2 cellular contexts compared by ENCODE assay signal in genomic region chr7:66047426-66047825, GRCh38.
TF ChIP-seq lines count a peak whose summit lies in the region.

No MANE protein-coding gene starts in this region.

TF ChIP-seq in HepG2, 621 proteins besides CTCF, POLR2A, EP300 and RAD21 (continued from another document):
- TF ChIP-seq ZEB1 (IDR thresholded peaks at IDR 0.05; ENCODE audit: insufficient replicate concordance, low read depth): no peak

TF ChIP-seq in WTC11, 78 proteins besides CTCF, POLR2A, EP300 and RAD21:
- TF ChIP-seq FOXP4 (CRISPR knock-in tag; IDR thresholded peaks at IDR 0.05): no peak
- TF ChIP-seq MXD4 (CRISPR knock-in tag; IDR thresholded peaks at IDR 0.05; ENCODE audit: borderline replicate concordance): no peak
- no peak for TF ChIP-seq JAZF1 (CRISPR knock-in tag; IDR thresholded peaks at IDR 0.05)
- no peak for TF ChIP-seq AFF4 (CRISPR knock-in tag; IDR thresholded peaks at IDR 0.05; ENCODE audit: borderline replicate concordance)
- TF ChIP-seq SMAD3 (CRISPR knock-in tag; IDR thresholded peaks at IDR 0.05; ENCODE audit: borderline replicate concordance): no peak
- no peak for TF ChIP-seq ZNF425 (CRISPR knock-in tag; conservative IDR thresholded peaks at IDR 0.05)
- TF ChIP-seq ZNF532 (CRISPR knock-in tag; IDR thresholded peaks at IDR 0.05; ENCODE audit: borderline replicate concordance): no peak
- TF ChIP-seq IRF1 (CRISPR knock-in tag; IDR thresholded peaks at IDR 0.05): no peak
- no peak for TF ChIP-seq ESRRA (CRISPR knock-in tag; IDR thresholded peaks at IDR 0.05; ENCODE audit: borderline replicate concordance)
- no peak for TF ChIP-seq ZNF317 (CRISPR knock-in tag; IDR thresholded peaks at IDR 0.05; ENCODE audit: borderline replicate concordance, low read depth)
- no peak for TF ChIP-seq E2F4 (CRISPR knock-in tag; IDR thresholded peaks at IDR 0.05; ENCODE audit: borderline replicate concordance, low read depth)
- no peak for TF ChIP-seq NFATC4 (CRISPR knock-in tag; IDR thresholded peaks at IDR 0.05)
- TF ChIP-seq NFYB (CRISPR knock-in tag; conservative IDR thresholded peaks at IDR 0.05; ENCODE audit: low read depth): no peak
- TF ChIP-seq ATF1 (CRISPR knock-in tag; IDR thresholded peaks at IDR 0.05): no peak
- no peak for TF ChIP-seq PRRX2 (CRISPR knock-in tag; IDR thresholded peaks at IDR 0.05)
- TF ChIP-seq ATF3 (CRISPR knock-in tag; conservative IDR thresholded peaks at IDR 0.05): no peak
- TF ChIP-seq RORB (CRISPR knock-in tag; IDR thresholded peaks at IDR 0.05): no peak
- TF ChIP-seq STAT6 (CRISPR knock-in tag; conservative IDR thresholded peaks at IDR 0.05; ENCODE audit: low read depth): no peak
